Comparison of ENCODE assay signal across 1 cellular context in genomic region chr10:119872860-119873671, GRCh38.
TF ChIP-seq lines count a peak whose summit lies in the region.

No MANE protein-coding gene starts in this region.

TF ChIP-seq in HepG2, 621 proteins besides CTCF, POLR2A, EP300 and RAD21 (continued from another document and continues in another):
- no peak for TF ChIP-seq ZNF280B (CRISPR knock-in tag; IDR thresholded peaks at IDR 0.05; ENCODE audit: borderline replicate concordance)
- 0 out of 2 replicates have a peak, but pooled peaks have one; percentile 38 for TF ChIP-seq ZNF703 (CRISPR knock-in tag; IDR thresholded peaks at IDR 0.05; ENCODE audit: borderline replicate concordance)
- no peak for TF ChIP-seq HBP1 (CRISPR knock-in tag; IDR thresholded peaks at IDR 0.05; ENCODE audit: low read depth)
- peak; percentile 89 for TF ChIP-seq MYPOP (CRISPR knock-in tag; IDR thresholded peaks at IDR 0.05)
- no peak for TF ChIP-seq IKZF1 (IDR thresholded peaks at IDR 0.05)
- no peak for TF ChIP-seq ZC3H13 (CRISPR knock-in tag; IDR thresholded peaks at IDR 0.05)
- peak; percentile 93 for TF ChIP-seq MAX (IDR thresholded peaks at IDR 0.05)
- TF ChIP-seq E2F5 (CRISPR knock-in tag; conservative IDR thresholded peaks at IDR 0.05): 0 out of 2 replicates have a peak, but pooled peaks have one; percentile 68
- no peak for TF ChIP-seq RNF219 (CRISPR knock-in tag; IDR thresholded peaks at IDR 0.05)
- TF ChIP-seq SALL2 (CRISPR knock-in tag; IDR thresholded peaks at IDR 0.05): no peak
- no peak for TF ChIP-seq CBFB (CRISPR knock-in tag; IDR thresholded peaks at IDR 0.05)
- TF ChIP-seq HNRNPUL1 (IDR thresholded peaks at IDR 0.05; ENCODE audit: low read depth, low read length): no peak
- no peak for TF ChIP-seq ADNP (CRISPR knock-in tag; IDR thresholded peaks at IDR 0.05)
- 0 out of 2 replicates have a peak, but pooled peaks have one; percentile 46 for TF ChIP-seq MXD3 (CRISPR knock-in tag; IDR thresholded peaks at IDR 0.05)
- no peak for TF ChIP-seq ZC3H4 (CRISPR knock-in tag; IDR thresholded peaks at IDR 0.05; ENCODE audit: borderline replicate concordance)
- no peak for TF ChIP-seq TMF1 (CRISPR knock-in tag; IDR thresholded peaks at IDR 0.05; ENCODE audit: low read depth)
- no peak for TF ChIP-seq NKX3-1 (CRISPR knock-in tag; IDR thresholded peaks at IDR 0.05)
- no peak for TF ChIP-seq ZMAT5 (CRISPR knock-in tag; IDR thresholded peaks at IDR 0.05; ENCODE audit: borderline replicate concordance, low read depth)
- TF ChIP-seq ZNF512B (CRISPR knock-in tag; IDR thresholded peaks at IDR 0.05; ENCODE audit: borderline replicate concordance): no peak
- peak; percentile 78 for TF ChIP-seq ZNF574 (CRISPR knock-in tag; IDR thresholded peaks at IDR 0.05)
- peak; percentile 56 for TF ChIP-seq YEATS2 (CRISPR knock-in tag; IDR thresholded peaks at IDR 0.05; ENCODE audit: borderline replicate concordance)
- TF ChIP-seq MXD1 (CRISPR knock-in tag; IDR thresholded peaks at IDR 0.05): no peak
- no peak for TF ChIP-seq ZNF609 (CRISPR knock-in tag; IDR thresholded peaks at IDR 0.05; ENCODE audit: borderline replicate concordance)
- no peak for TF ChIP-seq ZNF788 (CRISPR knock-in tag; IDR thresholded peaks at IDR 0.05; ENCODE audit: borderline replicate concordance)
- no peak for TF ChIP-seq TFE3 (CRISPR knock-in tag; IDR thresholded peaks at IDR 0.05)
- no peak for TF ChIP-seq ZNF20 (CRISPR knock-in tag; IDR thresholded peaks at IDR 0.05)
- no peak for TF ChIP-seq POLR2AphosphoS2 (IDR thresholded peaks at IDR 0.05; ENCODE audit: low read depth, low read length)
- no peak for TF ChIP-seq HMG20A (CRISPR knock-in tag; IDR thresholded peaks at IDR 0.05; ENCODE audit: borderline replicate concordance)
- TF ChIP-seq ZBTB44 (CRISPR knock-in tag; IDR thresholded peaks at IDR 0.05): peak; percentile 26; the same call in 1 of the 2 replicates
